Comparison of ENCODE assay signal across 8 cellular contexts in genomic region chr2:73984203-73984921, GRCh38. TPM values are rescaled to one million over a fixed set of nuclear protein-coding genes. Genes with fewer than 3 reads are reported as not detected.
DNase-seq lines count a peak whose midpoint lies in the region; ATAC-seq and TF ChIP-seq lines count a peak whose summit lies in the region.

TSS of gene TET3 (plus strand) at chr2:73984910. CDS start at chr2:73986404, 1,494 bp downstream.

- H3K4me3 ChIP-seq in astrocyte of the cerebellum (ENCODE audit: low read depth, low read length): peak within 1 kb of the TSS; percentile 50

- DNase-seq in NCI-H1417 (lab: John Stamatoyannopoulos, UW): peak; percentile 27 to 77 (median 71)
- no peak for DNase-seq in NCI-H1417 treated with DMSO at 0.1 percent for 48 hours (lab: John Stamatoyannopoulos, UW)
- DNase-seq in RPMI8226: peak; percentile 79
- no peak for DNase-seq in astrocyte of the cerebellum (ENCODE audit: low read depth)
- DNase-seq in iPS-NIHi7 (ENCODE audit: extremely low spot score): peak; percentile 51
- peak; percentile 71 for DNase-seq in stimulated activated CD4-positive, alpha-beta T cell treated with anti-CD3 and anti-CD28 coated beads, Interleukin-2, amount 100 ng/mL, for 24 hours
- no peak for DNase-seq in posterior vena cava (ENCODE audit: low spot score)

- intact Hi-C loops in posterior vena cava (cut with DNase I): no loop called here

- in situ Hi-C loops in astrocyte of the cerebellum (cut with HindIII; ENCODE audit: low sequenced_read_pairs): no loop called here

- TF ChIP-seq CTCF in astrocyte of the cerebellum (IDR thresholded peaks at IDR 0.05; ENCODE audit: low read depth, low read length, missing control alignments): no peak

- peak; percentile 38 for ATAC-seq in HG02623 (IDR thresholded peaks at IDR 0.05; ENCODE audit: unreplicated experiment)

RNA-seq across cellular contexts. Expression of gene TET3, which starts in this region (rescaled TPM):
- 1 to 10 TPM; 6.6 to 8.5 TPM for total RNA-seq in posterior vena cava

Comparison
In these comparisons a context has a peak if more than half of its experiments do, and no peak if none do; other contexts are left out.
1. DNase-seq: peak in NCI-H1417 (3 of 3), RPMI8226 (single experiment), iPS-NIHi7 (single experiment) and stimulated activated CD4-positive, alpha-beta T cell treated with anti-CD3 and anti-CD28 coated beads, Interleukin-2, amount 100 ng/mL, for 24 hours (2 of 2); none in NCI-H1417 treated with DMSO at 0.1 percent for 48 hours (single experiment), astrocyte of the cerebellum (single experiment) and posterior vena cava (single experiment).